ENCODE assay signal across 21 cellular contexts in genomic region chr12:26648999-26649398, GRCh38.
"Had no signal": no experiment of that assay in that cellular context is flagged by ENCODE, and none has a peak within 500 bp of the region (broad histone marks: within the 10 kb centered on the region; RNA-seq: fewer than 3 reads in every experiment).

No MANE protein-coding gene starts in this region.

- ATAC-seq: activated naive CD4-positive, alpha-beta T cell treated with anti-CD3 and anti-CD28 coated beads, Interleukin-2, amount 50 U/mL, for 72 hours; activated T-cell treated with anti-CD3 and anti-CD28 coated beads, Interleukin-2, amount 50 U/mL, for 72 hours; gastrocnemius medialis; heart left ventricle; naive thymus-derived CD8-positive, alpha-beta T cell had no signal

- H3K9me3 ChIP-seq: gastrocnemius medialis, mucosa of descending colon, neutrophil had no signal

- H3K27ac ChIP-seq: gastrocnemius medialis, heart left ventricle, neutrophil, tibial nerve had no signal

- H3K4me1 ChIP-seq: gastrocnemius medialis had no signal

- H3K27me3 ChIP-seq: gastrocnemius medialis, heart left ventricle, neutrophil, tibial nerve had no signal

- DNase-seq: activated CD4-positive, alpha-beta T cell treated with anti-CD3 and anti-CD28 coated beads, Interleukin-2, amount 10 ng/mL, durations not matched to agents 7 days and 5 days; activated CD8-positive, alpha-beta memory T cell treated with anti-CD3 and anti-CD28 coated beads, Interleukin-2, amount 50 U/mL, for 48 hours; activated gamma-delta T cell; activated T-cell treated with anti-CD3 and anti-CD28 coated beads, Interleukin-2, amount 50 U/mL, for 72 hours; cortex of kidney; effector CD8-positive, alpha-beta T cell; gastrocnemius medialis; heart left ventricle; immature natural killer cell; left cardiac atrium; mucosa of descending colon; naive thymus-derived CD8-positive, alpha-beta T cell; retina; stimulated activated CD4-positive, alpha-beta T cell treated with anti-CD3 and anti-CD28 coated beads, Interleukin-4, amount 100 ng/mL, for 24 hours; stimulated activated naive CD4-positive, alpha-beta T cell; substantia nigra had no signal

- H3K4me3 ChIP-seq: gastrocnemius medialis, heart left ventricle, lung, mucosa of descending colon, skin epidermis, tibial nerve had no signal

- H3K36me3 ChIP-seq: gastrocnemius medialis had no signal
